12 cellular contexts compared by ENCODE assay signal in the genomic region with DNA sequence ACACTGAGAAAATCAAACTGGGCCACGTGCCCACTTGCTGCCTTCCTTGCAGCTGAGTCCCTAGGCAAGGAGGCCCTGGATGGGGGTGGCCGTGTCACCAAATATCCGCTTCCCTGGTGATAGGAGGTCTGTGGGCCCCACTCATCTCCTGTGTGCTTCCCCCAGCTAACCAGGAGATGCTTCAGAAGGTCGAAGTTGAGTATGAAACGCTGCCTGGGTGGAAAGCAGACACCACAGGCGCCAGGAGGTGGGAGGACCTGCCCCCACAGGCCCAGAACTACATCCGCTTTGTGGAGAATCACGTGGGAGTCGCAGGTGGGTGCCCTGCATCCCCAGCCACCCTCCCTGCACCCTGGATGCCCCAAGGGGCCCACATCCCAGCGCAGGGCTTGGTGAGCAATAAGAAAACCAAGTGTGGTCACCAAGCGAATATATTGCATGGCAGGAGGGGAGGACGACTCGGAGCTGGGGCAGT. TPM values are rescaled to one million over a fixed set of nuclear protein-coding genes. Genes with fewer than 3 reads are reported as not detected.
DNase-seq lines count a peak whose midpoint lies in the region; ATAC-seq and TF ChIP-seq lines count a peak whose summit lies in the region.
"Had no signal": no experiment of that assay in that cellular context is flagged by ENCODE, and none has a peak within 500 bp of the region (broad histone marks: within the 10 kb centered on the region; RNA-seq: fewer than 3 reads in every experiment).

No MANE protein-coding gene starts in this region.

- H3K27ac ChIP-seq in CD4-positive, alpha-beta T cell (ENCODE audit: low read depth, low read length): no peak overlapping the region
- H3K27ac ChIP-seq in Karpas-422 (ENCODE audit: low read length): no peak overlapping the region

- H3K79me2 ChIP-seq in Karpas-422 (ENCODE audit: low read length): no peaks in the 10 kb centered on the region

- no peak overlapping the region for H2AFZ ChIP-seq in Karpas-422 (ENCODE audit: low read length)

- H3K36me3 Mint-ChIP-seq in CD4-positive, alpha-beta T cell (ENCODE audit: low read depth): no peaks in the 10 kb centered on the region
- H3K36me3 Mint-ChIP-seq in effector memory CD8-positive, alpha-beta T cell (ENCODE audit: insufficient read depth): no peaks in the 10 kb centered on the region
- H3K36me3 Mint-ChIP-seq: CD8-positive, alpha-beta T cell had no signal

- H3K4me3 ChIP-seq in Karpas-422 (ENCODE audit: low read length) (no peak overlapping the region), skeletal muscle satellite cell (ENCODE audit: low read length) (no peak overlapping the region)
- H3K4me3 ChIP-seq: pancreas had no signal

- no peak for TF ChIP-seq CTCF in CD4-positive, alpha-beta T cell (IDR thresholded peaks at IDR 0.05)

- no peak overlapping the region for H3K4me3 Mint-ChIP-seq in CD4-positive, alpha-beta T cell
- H3K4me3 Mint-ChIP-seq in effector memory CD8-positive, alpha-beta T cell: no peak overlapping the region
- H3K4me3 Mint-ChIP-seq: CD8-positive, alpha-beta T cell had no signal

- no peak overlapping the region for H3K27ac Mint-ChIP-seq in CD4-positive, alpha-beta T cell
- peak overlapping the region in 1 of 2 donors; percentile 55 for H3K27ac Mint-ChIP-seq in effector memory CD8-positive, alpha-beta T cell
- H3K27ac Mint-ChIP-seq: CD8-positive, alpha-beta T cell had no signal

- H4K20me1 ChIP-seq in Karpas-422 (ENCODE audit: insufficient read depth, low read depth, low read length): peaks cover 7% of the 10 kb centered on the region; the same call in 1 of the 2 replicates

- H3K9me2 ChIP-seq in Karpas-422 (replicated peaks; ENCODE audit: insufficient read depth, low read length): no peaks in the 10 kb centered on the region

- CTCF ChIA-PET in CD4-positive, alpha-beta T cell (lab: Charles Lee): no interaction called here

- H3K4me2 ChIP-seq in Karpas-422 (ENCODE audit: low read depth, low read length, poor library complexity, severe bottlenecking) (no peak overlapping the region), skeletal muscle satellite cell (ENCODE audit: low read length) (peak overlapping the region; percentile 3)

- POLR2A ChIA-PET in CD4-positive, alpha-beta T cell (lab: Charles Lee): no interaction called here

- no peaks in the 10 kb centered on the region for H3K27me3 ChIP-seq in CD4-positive, alpha-beta T cell (ENCODE audit: control insufficient read depth, insufficient read depth, low read length)
- H3K27me3 ChIP-seq in Karpas-422 (ENCODE audit: low read length): no peaks in the 10 kb centered on the region
- no peaks in the 10 kb centered on the region for H3K27me3 ChIP-seq in skeletal muscle satellite cell (ENCODE audit: control insufficient read depth, insufficient read depth, low read length)
- H3K27me3 ChIP-seq: pancreas had no signal

- H3K4me1 ChIP-seq in Karpas-422 (ENCODE audit: low read length) (no peaks in the 10 kb centered on the region), skeletal muscle satellite cell (ENCODE audit: control insufficient read depth, insufficient read depth, low read length) (peaks cover 47% of the 10 kb centered on the region)

- H3K36me3 ChIP-seq in Karpas-422 (ENCODE audit: insufficient read depth, low read length): no peaks in the 10 kb centered on the region
- H3K36me3 ChIP-seq in skeletal muscle satellite cell (ENCODE audit: insufficient read depth, low read length): no peaks in the 10 kb centered on the region
- H3K36me3 ChIP-seq: pancreas had no signal

- ATAC-seq in CD4-positive, alpha-beta T cell (ENCODE audit: poor library complexity): peak; percentile 24
- peak; percentile 33 for ATAC-seq in effector memory CD8-positive, alpha-beta T cell (replicated peaks)
- ATAC-seq in GM18873 (IDR thresholded peaks at IDR 0.05; ENCODE audit: low FRiP score, unreplicated experiment): no peak
- ATAC-seq: CD8-positive, alpha-beta T cell had no signal

- intact Hi-C loops in CD4-positive, alpha-beta T cell (cut with DNase I, micrococcal nuclease): no loop called here

- DNase-seq in CD4-positive, alpha-beta T cell: no peak
- DNase-seq in Karpas-422 (no peak), NCI-H1417 (lab: John Stamatoyannopoulos, UW) (no peak), NCI-H82 (lab: John Stamatoyannopoulos, UW) (no peak), AG20443 (ENCODE audit: low spot score) (no peak)
- DNase-seq in effector memory CD8-positive, alpha-beta T cell: no peak
- DNase-seq: CD8-positive, alpha-beta T cell; effector memory CD4-positive, alpha-beta T cell; NCI-H1436 had no signal

- H3K27me3 Mint-ChIP-seq in CD4-positive, alpha-beta T cell: no peaks in the 10 kb centered on the region
- peaks cover 4 to 9% of the 10 kb centered on the region in 2 donors for H3K27me3 Mint-ChIP-seq in effector memory CD8-positive, alpha-beta T cell

- H3K9ac ChIP-seq in Karpas-422 (ENCODE audit: low read length) (0 out of 2 replicates have a peak overlapping the region, but pooled peaks have one; percentile 14), skeletal muscle satellite cell (ENCODE audit: low read depth, low read length) (no peak overlapping the region)

- H3K4me1 Mint-ChIP-seq in CD4-positive, alpha-beta T cell (ENCODE audit: low read depth): no peaks in the 10 kb centered on the region
- H3K4me1 Mint-ChIP-seq in effector memory CD8-positive, alpha-beta T cell (ENCODE audit: low read depth in 2 of 2): peaks cover 0 to 5% of the 10 kb centered on the region in 2 donors

- H3K9me3 ChIP-seq in CD4-positive, alpha-beta T cell (ENCODE audit: control insufficient read depth, low read length): no peaks in the 10 kb centered on the region
- H3K9me3 ChIP-seq in Karpas-422 (ENCODE audit: low read length): no peaks in the 10 kb centered on the region
- no peaks in the 10 kb centered on the region for H3K9me3 ChIP-seq in skeletal muscle satellite cell (replicated peaks; ENCODE audit: low read length)
- H3K9me3 ChIP-seq: pancreas had no signal

- H3K9me3 Mint-ChIP-seq in CD4-positive, alpha-beta T cell: no peaks in the 10 kb centered on the region
- H3K9me3 Mint-ChIP-seq in effector memory CD8-positive, alpha-beta T cell: no peaks in the 10 kb centered on the region
- H3K9me3 Mint-ChIP-seq: CD8-positive, alpha-beta T cell had no signal

RNA-seq across cellular contexts. Expression of a gene that starts 6.8 kb away (rescaled TPM):
- 100 to 1,000 TPM; 111 to 124 TPM for total RNA-seq in CD4-positive, alpha-beta T cell
- 68.1 and 212 TPM in 2 replicates for total RNA-seq in Karpas-422 (2014; rRNA removed; shearing (Covaris generic); ENCODE audit: low replicate concordance)
- 122 and 180 TPM in 2 replicates for total RNA-seq in skeletal muscle satellite cell (2012; rRNA removed)

RNA-seq across cellular contexts. Expression of a gene that starts 22.1 kb away (rescaled TPM):
- total RNA-seq in CD4-positive, alpha-beta T cell: 1 to 10 TPM; 2.0 to 2.7 TPM
- total RNA-seq in Karpas-422 (2014; rRNA removed; shearing (Covaris generic); ENCODE audit: low replicate concordance): 2.8 and 5.3 TPM in 2 replicates
- total RNA-seq in skeletal muscle satellite cell (2012; rRNA removed): 1.0 and 2.8 TPM in 2 replicates

RNA-seq across cellular contexts. Expression of a gene that starts 49.4 kb away (rescaled TPM):
- 10 to 100 TPM; 58.8 to 66.5 TPM for total RNA-seq in CD4-positive, alpha-beta T cell
- total RNA-seq in Karpas-422 (2014; rRNA removed; shearing (Covaris generic); ENCODE audit: low replicate concordance): 70.4 and 127 TPM in 2 replicates
- 180 and 188 TPM in 2 replicates for total RNA-seq in skeletal muscle satellite cell (2012; rRNA removed)

RNA-seq across cellular contexts. Expression of a gene that starts 54.8 kb away (rescaled TPM):
- total RNA-seq in CD4-positive, alpha-beta T cell: 1 to 10 TPM; 2.9 to 3.0 TPM
- 0.45 and 2.6 TPM in 2 replicates for total RNA-seq in Karpas-422 (2014; rRNA removed; shearing (Covaris generic); ENCODE audit: low replicate concordance)
- total RNA-seq in skeletal muscle satellite cell (2012; rRNA removed): 3.8 and 3.9 TPM in 2 replicates

RNA-seq across cellular contexts. Expression of a gene that starts 56.7 kb away (rescaled TPM):
- 10 to 100 TPM; 74.9 to 76.9 TPM for total RNA-seq in CD4-positive, alpha-beta T cell
- 2.3 and 4.4 TPM in 2 replicates for total RNA-seq in Karpas-422 (2014; rRNA removed; shearing (Covaris generic); ENCODE audit: low replicate concordance)
- 52.5 and 54.0 TPM in 2 replicates for total RNA-seq in skeletal muscle satellite cell (2012; rRNA removed)
